In genomic region chr7:149027055-149027454, GRCh38 we compare ENCODE assay signal across 8 cellular contexts. TPM values are rescaled to one million over a fixed set of nuclear protein-coding genes. Genes with fewer than 3 reads are reported as not detected.
DNase-seq lines count a peak whose midpoint lies in the region; ATAC-seq and TF ChIP-seq lines count a peak whose summit lies in the region.

No MANE protein-coding gene starts in this region.

- H3K4me1 Mint-ChIP-seq in central memory CD8-positive, alpha-beta T cell: peaks cover 57% of the 10 kb centered on the region
- H3K4me1 Mint-ChIP-seq in nephron: peaks cover 45% of the 10 kb centered on the region

- H3K27ac ChIP-seq in C4-2B: peak overlapping the region; percentile 18

- peak overlapping the region; percentile 84 for H3K4me3 Mint-ChIP-seq in central memory CD8-positive, alpha-beta T cell
- H3K4me3 Mint-ChIP-seq in nephron: peak overlapping the region; percentile 91 to 98 (median 98)

- TF ChIP-seq CTCF in C4-2B (conservative IDR thresholded peaks at IDR 0.05) (no peak), nephron (IDR thresholded peaks at IDR 0.05; ENCODE audit: unreplicated experiment in 3 of 3) (no peak), GM13976 (IDR thresholded peaks at IDR 0.05; ENCODE audit: borderline replicate concordance, control extremely low read depth, extremely low read depth, insufficient read depth, missing control alignments) (no peak)

- peak overlapping the region; percentile 93 for H3K27ac Mint-ChIP-seq in central memory CD8-positive, alpha-beta T cell (ENCODE audit: low read depth)
- peak overlapping the region; percentile 90 to 97 (median 97) for H3K27ac Mint-ChIP-seq in nephron

- in situ Hi-C loops in GM13976 (cut with MboI; ENCODE audit: low sequenced_read_pairs, unreplicated experiment): no loop called here

- H3K9me3 Mint-ChIP-seq in central memory CD8-positive, alpha-beta T cell: no peaks in the 10 kb centered on the region
- peaks cover 3% of the 10 kb centered on the region for H3K9me3 Mint-ChIP-seq in nephron

- no peak for ATAC-seq in central memory CD8-positive, alpha-beta T cell (replicated peaks; ENCODE audit: extremely low read depth, poor library complexity, severe bottlenecking)

- no peaks in the 10 kb centered on the region for H3K27me3 Mint-ChIP-seq in central memory CD8-positive, alpha-beta T cell
- peaks cover 3% of the 10 kb centered on the region for H3K27me3 Mint-ChIP-seq in nephron (ENCODE audit: low read depth)

- peaks cover 14% of the 10 kb centered on the region for H3K36me3 Mint-ChIP-seq in central memory CD8-positive, alpha-beta T cell (ENCODE audit: insufficient read depth)
- H3K36me3 Mint-ChIP-seq in nephron (ENCODE audit: low read depth): peaks cover 15% of the 10 kb centered on the region

- no peak for DNase-seq in Jurkat, Clone E6-1 (ENCODE audit: low read depth, low spot score)
- no peak for DNase-seq in central memory CD8-positive, alpha-beta T cell (ENCODE audit: low spot score in 2 of 2)
- DNase-seq in NCI-H2029 (lab: John Stamatoyannopoulos, UW): no peak
- DNase-seq in stimulated activated CD8-positive, alpha-beta memory T cell treated with anti-CD3 and anti-CD28 coated beads, Interleukin-4, amount 100 ng/mL, for 48 hours: no peak
- DNase-seq in GM13976 (ENCODE audit: low spot score): no peak
- no peak for DNase-seq in D341Med (ENCODE audit: low spot score)

- H3K4me3 ChIP-seq in Jurkat, Clone E6-1 (ENCODE audit: low read length): peak overlapping the region; percentile 65

RNA-seq across cellular contexts. Expression of gene PDIA4, which starts 1.2 kb away (rescaled TPM):
- polyA plus RNA-seq in Jurkat, Clone E6-1 (2012; ENCODE audit: insufficient read depth, insufficient read length): 75.9 TPM
